In the genomic region with DNA sequence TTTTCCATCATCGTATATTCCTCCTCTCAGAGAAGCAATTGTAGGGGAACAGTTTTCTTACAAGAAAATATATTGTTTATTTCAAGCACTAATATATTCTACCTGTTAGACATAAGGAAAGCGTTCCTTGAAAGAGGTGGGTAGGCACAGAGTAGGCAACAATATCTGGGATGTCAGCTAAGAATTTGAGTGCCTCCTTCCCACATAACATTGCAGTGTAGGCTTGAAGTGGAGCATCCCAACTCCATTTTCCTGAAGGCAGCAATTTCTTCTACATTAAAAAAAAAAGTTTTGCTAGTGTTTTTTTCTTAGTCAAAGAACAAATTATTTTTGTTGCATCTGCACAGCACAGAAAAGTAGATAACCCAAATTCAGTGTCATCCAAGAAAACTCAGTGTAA, we compare ENCODE assay signal across 18 cellular contexts. TPM values are rescaled to one million over a fixed set of nuclear protein-coding genes. Genes with fewer than 3 reads are reported as not detected.
DNase-seq lines count a peak whose midpoint lies in the region; ATAC-seq and TF ChIP-seq lines count a peak whose summit lies in the region.
"Had no signal": no experiment of that assay in that cellular context is flagged by ENCODE, and none has a peak within 500 bp of the region (broad histone marks: within the 10 kb centered on the region; RNA-seq: fewer than 3 reads in every experiment).

No MANE protein-coding gene starts in this region.

- no peaks in the 10 kb centered on the region for H3K9me3 Mint-ChIP-seq in HFFc6
- H3K9me3 Mint-ChIP-seq: CD4-positive, alpha-beta T cell; CD8-positive, alpha-beta T cell had no signal

- H3K27me3 ChIP-seq in left ventricle myocardium inferior (ENCODE audit: low read depth) (no peaks in the 10 kb centered on the region), thoracic aorta (replicated peaks; ENCODE audit: insufficient read depth) (no peaks in the 10 kb centered on the region)
- H3K27me3 ChIP-seq: BLaER1 treated with 17β-estradiol and CSF1 and Interleukin-3, amounts not matched to agents 10 nM and 100 nM had no signal

- no peaks in the 10 kb centered on the region for H3K27me3 Mint-ChIP-seq in HFFc6 (ENCODE audit: insufficient read depth)
- H3K27me3 Mint-ChIP-seq: B cell; CD4-positive, alpha-beta T cell had no signal

- DNase-seq in left ventricle myocardium inferior = no peak
- no peak for DNase-seq in left cardiac atrium
- peak; percentile 32 for DNase-seq in putamen (ENCODE audit: low spot score)
- DNase-seq in thoracic aorta (ENCODE audit: low spot score) = no peak
- DNase-seq in HFFc6 = no peak
- no peak for DNase-seq in NCI-H1436 treated with DMSO at 0.1 percent for 48 hours (lab: John Stamatoyannopoulos, UW)
- DNase-seq: AML-193; Caco-2; Calu3; CD4-positive, alpha-beta T cell; CD8-positive, alpha-beta T cell; DMS79 treated with DMSO at 0.1 percent for 48 hours; GF-D8 had no signal

- no peaks in the 10 kb centered on the region for H3K9me3 ChIP-seq in left ventricle myocardium inferior (replicated peaks)
- H3K9me3 ChIP-seq in thoracic aorta = no peaks in the 10 kb centered on the region
- H3K9me3 ChIP-seq: A549; BLaER1 treated with 17β-estradiol and CSF1 and Interleukin-3, amounts not matched to agents 10 nM and 100 nM; Caco-2 had no signal

- TF ChIP-seq CTCF in left ventricle myocardium inferior (IDR thresholded peaks at IDR 0.05; ENCODE audit: borderline replicate concordance) (no peak), thoracic aorta (IDR thresholded peaks at IDR 0.05) (no peak), HFFc6 (IDR thresholded peaks at IDR 0.05) (no peak)

- peaks cover 25% of the 10 kb centered on the region for H3K4me1 Mint-ChIP-seq in HFFc6 (ENCODE audit: low read depth)
- H3K4me1 Mint-ChIP-seq: B cell had no signal

- no peak overlapping the region for H3K4me3 ChIP-seq in left ventricle myocardium inferior
- no peak overlapping the region for H3K4me3 ChIP-seq in thoracic aorta
- H3K4me3 ChIP-seq: A549; BLaER1 treated with 17β-estradiol and CSF1 and Interleukin-3, amounts not matched to agents 10 nM and 100 nM had no signal

- H3K27ac Mint-ChIP-seq in HFFc6 = no peak overlapping the region
- H3K27ac Mint-ChIP-seq: B cell; CD4-positive, alpha-beta T cell; CD8-positive, alpha-beta T cell had no signal

- H3K4me1 ChIP-seq in left ventricle myocardium inferior = peaks cover 19% of the 10 kb centered on the region
- peaks cover 10 to 34% of the 10 kb centered on the region in 2 donors for H3K4me1 ChIP-seq in thoracic aorta (ENCODE audit: control insufficient read depth in 1 of 2, low read depth in 2 of 2)
- H3K4me1 ChIP-seq: BLaER1 treated with 17β-estradiol and CSF1 and Interleukin-3, amounts not matched to agents 10 nM and 100 nM had no signal

- peaks cover 42% of the 10 kb centered on the region for H3K36me3 ChIP-seq in left ventricle myocardium inferior
- no peaks in the 10 kb centered on the region for H3K36me3 ChIP-seq in thoracic aorta

- peaks cover 22% of the 10 kb centered on the region for H3K36me3 Mint-ChIP-seq in HFFc6 (ENCODE audit: low read depth)

- ATAC-seq in left cardiac atrium (no peak), thoracic aorta (ENCODE audit: insufficient number of reproducible peaks, low FRiP score, low read depth) (no peak)
- ATAC-seq: A549; CD8-positive, alpha-beta T cell had no signal

- H3K27ac ChIP-seq in left ventricle myocardium inferior (replicated peaks) (peak overlapping the region; percentile 2), thoracic aorta (peak overlapping the region; percentile 13 to 45)
- H3K27ac ChIP-seq: 22Rv1; A549; BLaER1 treated with 17β-estradiol and CSF1 and Interleukin-3, amounts not matched to agents 10 nM and 100 nM; C4-2B had no signal

- H3K4me3 Mint-ChIP-seq in HFFc6 = no peak overlapping the region
- H3K4me3 Mint-ChIP-seq: B cell; CD4-positive, alpha-beta T cell; CD8-positive, alpha-beta T cell had no signal

- intact Hi-C loops in left ventricle myocardium inferior (cut with micrococcal nuclease) (no loop called here), left cardiac atrium (cut with DNase I) (loop anchor here in 1 of 2 donors (10.0 kb wide), 1 partner anchor 136 kb away; no protein-coding TSS in a partner anchor)

RNA-seq across cellular contexts. Expression of a gene that starts 20.8 kb away (rescaled TPM):
- total RNA-seq in left ventricle myocardium inferior (91.0 TPM), left cardiac atrium (10 to 100 TPM; 84.1 to 95.2 TPM), thoracic aorta (100 to 1,000 TPM; 141 to 271 TPM)
- total RNA-seq in HFFc6 (2021; fragmentation: NEBNext Ultra II Directional; extraction: Animal tissue kit (Norgen Biotek cat#: 25700)) = 10 to 100 TPM; 70.7 to 92.2 (median 89.0) TPM

RNA-seq across cellular contexts. Expression of a gene that starts 37.0 kb away (rescaled TPM):
- total RNA-seq in left ventricle myocardium inferior (8.0 TPM), left cardiac atrium (1 to 10 TPM; 6.1 to 6.4 TPM), thoracic aorta (10 to 100 TPM in 1 of 2 donors, 1 to 10 TPM in 1; 4.7 to 10.3 TPM)
- total RNA-seq in HFFc6 (2021; fragmentation: NEBNext Ultra II Directional; extraction: Animal tissue kit (Norgen Biotek cat#: 25700)) = 1 to 10 TPM; 4.9 to 8.0 (median 6.3) TPM

RNA-seq across cellular contexts. Expression of a gene that starts 37.1 kb away (rescaled TPM):
- total RNA-seq in left ventricle myocardium inferior (40.8 TPM), left cardiac atrium (10 to 100 TPM; 42.8 to 57.8 TPM), thoracic aorta (10 to 100 TPM; 52.5 to 72.4 TPM)
- total RNA-seq in HFFc6 (2021; fragmentation: NEBNext Ultra II Directional; extraction: Animal tissue kit (Norgen Biotek cat#: 25700)) = 10 to 100 TPM; 25.6 to 34.8 (median 31.6) TPM

RNA-seq across cellular contexts. Expression of a gene that starts 59.8 kb away (rescaled TPM):
- total RNA-seq in left ventricle myocardium inferior (0.41 TPM), left cardiac atrium (under 1 TPM; 0.58 to 0.74 TPM), thoracic aorta (1 to 10 TPM in 1 of 2 donors, under 1 TPM in 1; 0.81 to 1.5 TPM)
- under 1 TPM in 5 of 6 experiments, not detected in 1; 0.18 to 0.63 (median 0.21) TPM for total RNA-seq in HFFc6 (2021; fragmentation: NEBNext Ultra II Directional; extraction: Animal tissue kit (Norgen Biotek cat#: 25700))
- total RNA-seq: Caco-2; CD4-positive, alpha-beta T cell had no signal
